12 cellular contexts compared by ENCODE assay signal in the genomic region with DNA sequence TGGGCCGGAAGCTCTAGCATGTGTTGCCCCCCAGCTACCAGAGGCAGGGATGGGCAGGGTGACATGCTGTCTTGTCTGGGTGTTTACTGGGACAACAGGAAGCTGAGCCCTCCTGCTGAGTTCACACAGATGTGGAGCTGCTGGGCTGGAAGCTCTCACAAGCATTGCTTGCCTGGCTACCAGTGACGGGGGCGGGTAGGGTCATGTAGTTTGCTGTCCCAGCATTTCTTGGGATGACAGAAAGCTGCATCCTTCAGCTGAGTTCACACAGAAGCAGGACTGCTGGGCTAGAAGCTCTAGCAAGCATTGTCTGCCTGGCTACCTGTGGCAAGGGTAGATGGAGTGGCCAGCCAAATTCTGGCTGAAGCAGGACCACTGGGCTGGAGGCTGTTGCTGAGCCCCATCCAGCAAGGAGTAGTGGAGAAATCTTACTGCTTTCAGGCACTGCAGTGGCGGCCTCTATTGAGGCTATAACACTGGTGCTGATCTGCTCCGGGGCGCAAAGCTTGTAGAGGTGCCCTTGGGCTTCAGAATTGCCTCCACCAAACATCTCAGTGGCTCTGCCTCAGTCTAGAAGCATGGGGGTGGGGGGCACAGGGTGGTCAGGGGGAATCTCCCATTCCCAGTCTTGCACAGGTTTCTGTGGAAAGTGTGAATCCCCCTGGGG. TPM values are rescaled to one million over a fixed set of nuclear protein-coding genes. Genes with fewer than 3 reads are reported as not detected.
A peak's percentile ranks its signal among the peaks of the same experiment; 100 is the strongest.
DNase-seq lines count a peak whose midpoint lies in the region; ATAC-seq, FAIRE-seq and TF ChIP-seq lines count a peak whose summit lies in the region.
"Had no signal": no experiment of that assay in that cellular context is flagged by ENCODE, and none has a peak within 500 bp of the region (broad histone marks: within the 10 kb centered on the region; RNA-seq: fewer than 3 reads in every experiment).

No MANE protein-coding gene starts in this region.

- no peaks in the 10 kb centered on the region for H3K9me3 ChIP-seq in DND-41 (ENCODE audit: insufficient read depth, low read length, severe bottlenecking)
- H3K9me3 ChIP-seq in kidney (ENCODE audit: control insufficient read depth in 1 of 2, low read length in 2 of 2), result peaks cover 0 to 11% of the 10 kb centered on the region in 2 donors

- H3K79me2 ChIP-seq in DND-41 (ENCODE audit: insufficient read depth, low read length), result peaks cover 93% of the 10 kb centered on the region

- peak overlapping the region; percentile 49 for H3K27ac Mint-ChIP-seq in activated T-helper 2 cell treated with anti-CD3 and anti-CD28 coated beads, Interferon-gamma antibody, Interleukin-2, Interleukin-4, amounts not matched to agents 10 μg/mL and 5 μg/mL and 100 μg/mL, durations not matched to agents 14 hours and 24 hours and 36 hours
- H3K27ac Mint-ChIP-seq: activated naive CD4-positive, alpha-beta T cell treated with anti-CD3 and anti-CD28 coated beads for 36 hours had no signal

- peaks cover 13% of the 10 kb centered on the region for H3K4me1 Mint-ChIP-seq in activated T-helper 2 cell treated with anti-CD3 and anti-CD28 coated beads, Interferon-gamma antibody, Interleukin-2, Interleukin-4, amounts not matched to agents 10 μg/mL and 5 μg/mL and 100 μg/mL, durations not matched to agents 14 hours and 24 hours and 36 hours (ENCODE audit: low read depth)

- H2AFZ ChIP-seq in DND-41 (ENCODE audit: low read depth, low read length), result no peak overlapping the region

- TF ChIP-seq CTCF in AG10803 (conservative IDR thresholded peaks at IDR 0.05; ENCODE audit: low read length) (no peak), DND-41 (IDR thresholded peaks at IDR 0.05; ENCODE audit: borderline replicate concordance, extremely low read depth, low read length, poor library complexity, severe bottlenecking) (no peak), kidney (IDR thresholded peaks at IDR 0.05; ENCODE audit: borderline replicate concordance, extremely low read depth, insufficient read depth) (no peak), foreskin keratinocyte (conservative IDR thresholded peaks at IDR 0.05) (no peak)

- no peak overlapping the region for H3K4me3 Mint-ChIP-seq in activated T-helper 2 cell treated with anti-CD3 and anti-CD28 coated beads, Interferon-gamma antibody, Interleukin-2, Interleukin-4, amounts not matched to agents 10 μg/mL and 5 μg/mL and 100 μg/mL, durations not matched to agents 14 hours and 24 hours and 36 hours (ENCODE audit: low read depth)
- H3K4me3 Mint-ChIP-seq: activated naive CD4-positive, alpha-beta T cell treated with anti-CD3 and anti-CD28 coated beads for 36 hours had no signal

- DNase-seq in AG10803 (ENCODE audit: low read depth) (peak; percentile 49), DND-41 (peak; percentile 30), kidney (peak; percentile 64), foreskin keratinocyte (no peak), MV-4-11 (lab: John Stamatoyannopoulos, UW) (no peak), left colon (no peak)
- DNase-seq in activated T-helper 2 cell treated with anti-CD3 and anti-CD28 coated beads, Interferon-gamma antibody, Interleukin-2, Interleukin-4, amounts not matched to agents 10 μg/mL and 5 μg/mL and 100 μg/mL, durations not matched to agents 14 hours and 24 hours and 36 hours (ENCODE audit: low spot score), result no peak
- DNase-seq: activated CD8-positive, alpha-beta memory T cell treated with anti-CD3 and anti-CD28 coated beads, Interleukin-2, amount 50 U/mL, for 48 hours; activated naive CD4-positive, alpha-beta T cell treated with anti-CD3 and anti-CD28 coated beads for 36 hours; GDM1 had no signal

- peaks cover 38% of the 10 kb centered on the region for H3K9me3 Mint-ChIP-seq in activated T-helper 2 cell treated with anti-CD3 and anti-CD28 coated beads, Interferon-gamma antibody, Interleukin-2, Interleukin-4, amounts not matched to agents 10 μg/mL and 5 μg/mL and 100 μg/mL, durations not matched to agents 14 hours and 24 hours and 36 hours

- no peaks in the 10 kb centered on the region for H3K27me3 ChIP-seq in DND-41 (ENCODE audit: insufficient read depth, low read length, poor library complexity)
- H3K27me3 ChIP-seq in foreskin keratinocyte, result no peaks in the 10 kb centered on the region
- H3K27me3 ChIP-seq: BLaER1 had no signal

- H3K36me3 Mint-ChIP-seq in activated T-helper 2 cell treated with anti-CD3 and anti-CD28 coated beads, Interferon-gamma antibody, Interleukin-2, Interleukin-4, amounts not matched to agents 10 μg/mL and 5 μg/mL and 100 μg/mL, durations not matched to agents 14 hours and 24 hours and 36 hours (ENCODE audit: low read depth), result peaks cover 47% of the 10 kb centered on the region

- peaks cover 27% of the 10 kb centered on the region for H4K20me1 ChIP-seq in DND-41 (ENCODE audit: insufficient read depth, low read length)

- no peaks in the 10 kb centered on the region for H3K27me3 Mint-ChIP-seq in activated T-helper 2 cell treated with anti-CD3 and anti-CD28 coated beads, Interferon-gamma antibody, Interleukin-2, Interleukin-4, amounts not matched to agents 10 μg/mL and 5 μg/mL and 100 μg/mL, durations not matched to agents 14 hours and 24 hours and 36 hours (ENCODE audit: low read depth)

- ATAC-seq in DND-41 (ENCODE audit: insufficient read depth, low read depth) (peak; percentile 84), foreskin keratinocyte (no peak), left colon (no peak)

- FAIRE-seq in kidney (lab: Jason Lieb, UNC), result no peak
- FAIRE-seq: H54 had no signal

- H3K27ac ChIP-seq in DND-41 (ENCODE audit: low read length) (peak overlapping the region; percentile 56), kidney (ENCODE audit: low read depth in 2 of 2, low read length in 2 of 2) (no peak overlapping the region), foreskin keratinocyte (no peak overlapping the region)
- H3K27ac ChIP-seq: BLaER1 had no signal

- H3K4me3 ChIP-seq in AG10803 (ENCODE audit: low read length) (no peak overlapping the region), DND-41 (ENCODE audit: low read depth in 1 of 2, low read length in 2 of 2) (no peak overlapping the region), kidney (ENCODE audit: low read length in 2 of 2) (no peak overlapping the region)
- H3K4me3 ChIP-seq: BLaER1 had no signal

- intact Hi-C loops in activated T-helper 2 cell treated with anti-CD3 and anti-CD28 coated beads, Interferon-gamma antibody, Interleukin-2, Interleukin-4, amounts not matched to agents 10 μg/mL and 5 μg/mL and 100 μg/mL, durations not matched to agents 14 hours and 24 hours and 36 hours (cut with micrococcal nuclease), result no loop called here
- intact Hi-C loops in kidney (cut with DNase I) (no loop called here), left colon (cut with DNase I, micrococcal nuclease) (no loop called here)

- H3K4me1 ChIP-seq in DND-41 (ENCODE audit: insufficient read depth, low read length) (peaks cover 11% of the 10 kb centered on the region; the same call in 1 of the 2 replicates), kidney (ENCODE audit: control insufficient read depth in 1 of 2, insufficient read depth in 1 of 2, low read depth in 1 of 2, low read length in 2 of 2) (peaks cover 0 to 7% of the 10 kb centered on the region in 2 donors), foreskin keratinocyte (peaks cover 18% of the 10 kb centered on the region)

- H3K36me3 ChIP-seq in DND-41 (ENCODE audit: insufficient read depth, low read length) (peaks cover 3% of the 10 kb centered on the region), kidney (ENCODE audit: control insufficient read depth in 1 of 2, insufficient read depth in 2 of 2, low read length in 2 of 2) (no peaks in the 10 kb centered on the region)

- no peak overlapping the region for H3K4me2 ChIP-seq in DND-41 (ENCODE audit: insufficient read depth, low read length)
- H3K4me2 ChIP-seq: BLaER1 had no signal

- H3K9ac ChIP-seq in DND-41 (ENCODE audit: low read depth, low read length), result no peak overlapping the region
- no peak overlapping the region for H3K9ac ChIP-seq in kidney (ENCODE audit: low read length in 2 of 2)
- H3K9ac ChIP-seq: BLaER1 had no signal

RNA-seq across cellular contexts. Expression of a gene that starts 25.1 kb away (rescaled TPM):
- 41.4 and 42.6 TPM in 2 replicates for total RNA-seq in activated T-helper 2 cell treated with anti-CD3 and anti-CD28 coated beads, Interferon-gamma antibody, Interleukin-2, Interleukin-4, amounts not matched to agents 10 μg/mL and 5 μg/mL and 100 μg/mL, durations not matched to agents 14 hours and 24 hours and 36 hours
- total RNA-seq in kidney (38.5 TPM), foreskin keratinocyte (20.1 and 20.8 TPM in 2 replicates), left colon (10 to 100 TPM; 13.8 to 16.3 TPM)
- polyA plus RNA-seq in kidney (ENCODE audit: insufficient read depth, low read depth, low replicate concordance) (6.6 TPM), foreskin keratinocyte (2.3 and 2.9 TPM in 2 replicates)

RNA-seq across cellular contexts. Expression of a gene that starts 25.4 kb away (rescaled TPM):
- 38.6 and 43.7 TPM in 2 replicates for total RNA-seq in activated T-helper 2 cell treated with anti-CD3 and anti-CD28 coated beads, Interferon-gamma antibody, Interleukin-2, Interleukin-4, amounts not matched to agents 10 μg/mL and 5 μg/mL and 100 μg/mL, durations not matched to agents 14 hours and 24 hours and 36 hours
- total RNA-seq in kidney (50.1 TPM), foreskin keratinocyte (18.3 and 24.7 TPM in 2 replicates), left colon (10 to 100 TPM; 35.9 to 41.2 TPM)
- polyA plus RNA-seq in kidney (ENCODE audit: insufficient read depth, low read depth, low replicate concordance) (14.5 TPM), foreskin keratinocyte (4.5 and 7.4 TPM in 2 replicates)

Comparison
In these comparisons a context has a peak if more than half of its experiments do, and no peak if none do; other contexts are left out.
1. DNase-seq: peak in AG10803 (single experiment), DND-41 (single experiment) and kidney (single experiment); none in activated T-helper 2 cell treated with anti-CD3 and anti-CD28 coated beads, Interferon-gamma antibody, Interleukin-2, Interleukin-4, amounts not matched to agents 10 μg/mL and 5 μg/mL and 100 μg/mL, durations not matched to agents 14 hours and 24 hours and 36 hours (single experiment), foreskin keratinocyte (0 of 2), MV-4-11 (single experiment) and left colon (0 of 2).